12 cellular contexts compared by ENCODE assay signal in genomic region chr9:136266641-136267040, GRCh38. TPM values are rescaled to one million over a fixed set of nuclear protein-coding genes. Genes with fewer than 3 reads are reported as not detected.
DNase-seq lines count a peak whose midpoint lies in the region; ATAC-seq, FAIRE-seq and TF ChIP-seq lines count a peak whose summit lies in the region.
"Not testable (repeated sequence)": the region's sequence is repeated elsewhere in the genome, so short reads cannot be mapped to it uniquely, and the experiment has no call there.
"Had no signal": no experiment of that assay in that cellular context is flagged by ENCODE, and none has a peak within 500 bp of the region (broad histone marks: within the 10 kb centered on the region; RNA-seq: fewer than 3 reads in every experiment).

No MANE protein-coding gene starts in this region.

- H3K4me2 ChIP-seq in H9 (ENCODE audit: insufficient read depth, insufficient read length, low read length) = peak overlapping the region; percentile 44
- peak overlapping the region; percentile 52 for H3K4me2 ChIP-seq in GM12878 (ENCODE audit: control insufficient read depth, insufficient read depth)
- not testable (repeated sequence) for H3K4me2 ChIP-seq in fibroblast of lung (ENCODE audit: extremely low read depth, insufficient read depth, low read length)

- H3K9me3 ChIP-seq in AG04450 (ENCODE audit: control insufficient read depth, insufficient read depth, low read length); H9 (ENCODE audit: control insufficient read depth, low read depth, low read length); Panc1 (ENCODE audit: control insufficient read depth, insufficient read depth, low read depth, low read length); GM12878 (replicated peaks; ENCODE audit: control insufficient read depth, insufficient read depth, low read length); fibroblast of lung (ENCODE audit: control insufficient read depth, insufficient read depth, low read depth, low read length); naive thymus-derived CD4-positive, alpha-beta T cell (ENCODE audit: control insufficient read depth in 2 of 3, low read length in 3 of 3): not testable (repeated sequence)

- H3K79me1 ChIP-seq in H9 (ENCODE audit: insufficient read depth, low read depth, low read length, poor library complexity, severe bottlenecking) = not testable (repeated sequence)

- H2BK120ac ChIP-seq in H9 (ENCODE audit: low read depth, low read length, poor library complexity, severe bottlenecking) = not testable (repeated sequence)

- not testable (repeated sequence) for H2BK15ac ChIP-seq in H9 (ENCODE audit: low read depth, low read length)

- H3K27me3 Mint-ChIP-seq in H9 (ENCODE audit: low read depth) = peaks cover 14% of the 10 kb centered on the region
- H3K27me3 Mint-ChIP-seq in activated CD4-positive, alpha-beta memory T cell treated with anti-CD3 and anti-CD28 coated beads, Interleukin-2, amount 10 ng/mL, durations not matched to agents 7 days and 5 days = peaks cover 11% of the 10 kb centered on the region
- H3K27me3 Mint-ChIP-seq in naive thymus-derived CD4-positive, alpha-beta T cell; stimulated activated naive CD8-positive, alpha-beta T cell treated with anti-CD3 and anti-CD28 coated beads, Interleukin-15, Interleukin-2, amounts not matched to agents 100 ng/mL and 50 ng/mL, for 24 hours: not testable (repeated sequence)

- POLR2A ChIA-PET in AG04450 (lab: Yijun Ruan, JAX) = interaction anchor here (0.6 kb wide), 2 partner anchors 54 to 202 kb away, joined by 3 to 4 read pairs; no protein-coding TSS in a partner anchor
- POLR2A ChIA-PET in Panc1 (lab: Charles Lee) = not testable (repeated sequence)
- POLR2A ChIA-PET in activated CD4-positive, alpha-beta memory T cell treated with anti-CD3 and anti-CD28 coated beads, Interleukin-2, amount 10 ng/mL, durations not matched to agents 7 days and 5 days (lab: Charles Lee) = interaction anchor here (1.1 to 2.2 kb wide), 8 partner anchors 10 to 97 kb away, joined by 3 to 11 read pairs (median 4); partner anchors contain the start of genes DNLZ and QSOX2
- POLR2A ChIA-PET in GM12878 (lab: Charles Lee) = interaction anchor here (0.7 kb wide), 1 partner anchor 23 kb away, joined by 3 read pairs; no protein-coding TSS in a partner anchor
- POLR2A ChIA-PET in naive thymus-derived CD4-positive, alpha-beta T cell (lab: Charles Lee) = interaction anchor here (0.6 to 1.6 kb wide), 5 partner anchors 9 to 96 kb away, joined by 3 to 6 read pairs (median 4); partner anchors contain the start of gene QSOX2

- H3K14ac ChIP-seq in H9 (ENCODE audit: insufficient read depth, low read length) = not testable (repeated sequence)

- not testable (repeated sequence) for H2BK20ac ChIP-seq in H9 (ENCODE audit: low read depth, low read length, poor library complexity, severe bottlenecking)

- BruUV-seq in Panc1 (replicated peaks; lab: Mats Ljungman, UMichigan); GM12878 (replicated peaks; lab: Mats Ljungman, UMichigan): not testable (repeated sequence)

- SMC1A ChIA-PET in GM12878 (lab: Charles Lee; ENCODE audit: uncharacterized antibody, unreplicated experiment) = not testable (repeated sequence)

- H4K20me1 ChIP-seq in H9 (ENCODE audit: control insufficient read depth, insufficient read depth, insufficient read length); GM12878 (ENCODE audit: control insufficient read depth, insufficient read depth); fibroblast of lung (ENCODE audit: control insufficient read depth, extremely low read depth, insufficient read depth, low read length): not testable (repeated sequence)

- H2AFZ ChIP-seq in H9 (ENCODE audit: low read length) = not testable (repeated sequence)
- H2AFZ ChIP-seq in GM12878 (ENCODE audit: control insufficient read depth, low read depth, low read length) (peak overlapping the region; percentile 63), fibroblast of lung (ENCODE audit: low read length) (peak overlapping the region; percentile 74)

- TF ChIP-seq RAD21 in GM12878 (IDR thresholded peaks at IDR 0.05; ENCODE audit: insufficient read depth, low read depth, low read length) = not testable (repeated sequence)

- H3K23ac ChIP-seq in H9 (ENCODE audit: insufficient read length, low read depth, low read length) = not testable (repeated sequence)

- H3K9me3 Mint-ChIP-seq in H9; activated CD4-positive, alpha-beta memory T cell treated with anti-CD3 and anti-CD28 coated beads, Interleukin-2, amount 10 ng/mL, durations not matched to agents 7 days and 5 days; naive thymus-derived CD4-positive, alpha-beta T cell; stimulated activated naive CD8-positive, alpha-beta T cell treated with anti-CD3 and anti-CD28 coated beads, Interleukin-15, Interleukin-2, amounts not matched to agents 100 ng/mL and 50 ng/mL, for 24 hours: not testable (repeated sequence)

- intact Hi-C loops in Panc1 (cut with micrococcal nuclease; ENCODE audit: unreplicated experiment); GM12878 (cut with micrococcal nuclease; ENCODE audit: unreplicated experiment): not testable (repeated sequence)
- intact Hi-C loops in naive thymus-derived CD4-positive, alpha-beta T cell (cut with micrococcal nuclease) = loop anchor here (1.0 to 5.0 kb wide), 6 partner anchors 21 to 305 kb away; partner anchors contain the start of genes QSOX2 (in 2 of the 2), DNLZ (in 1 of the 2), SEC16A (in 1 of the 2) and UBAC1 (in 1 of the 2)

- peak overlapping the region in 1 of 3 experiments; percentile 22; a peak in 1 of 7 replicates for H3K27ac Mint-ChIP-seq in H9
- H3K27ac Mint-ChIP-seq in activated CD4-positive, alpha-beta memory T cell treated with anti-CD3 and anti-CD28 coated beads, Interleukin-2, amount 10 ng/mL, durations not matched to agents 7 days and 5 days = peak overlapping the region; percentile 71
- H3K27ac Mint-ChIP-seq in naive thymus-derived CD4-positive, alpha-beta T cell = peak overlapping the region; percentile 30 to 89 (median 77)
- H3K27ac Mint-ChIP-seq in stimulated activated naive CD8-positive, alpha-beta T cell treated with anti-CD3 and anti-CD28 coated beads, Interleukin-15, Interleukin-2, amounts not matched to agents 100 ng/mL and 50 ng/mL, for 24 hours = peak overlapping the region; percentile 71

- not testable (repeated sequence) for H3K36me3 ChIP-seq in Panc1 (ENCODE audit: control insufficient read depth, insufficient read depth, low read length); GM12878 (ENCODE audit: control insufficient read depth in 2 of 2, insufficient read depth in 2 of 2, low read length in 1 of 2); fibroblast of lung (ENCODE audit: control insufficient read depth, insufficient read depth, low read length); naive thymus-derived CD4-positive, alpha-beta T cell (ENCODE audit: control insufficient read depth in 2 of 3, insufficient read depth in 3 of 3, low read length in 3 of 3)

- not testable (repeated sequence) for ATAC-seq in Panc1; GM12878; naive thymus-derived CD4-positive, alpha-beta T cell

- not testable (repeated sequence) for H3T11ph ChIP-seq in H9 (ENCODE audit: low read length)

- H3K4me1 Mint-ChIP-seq in H9 = peaks cover 14 to 32% of the 10 kb centered on the region in 2 experiments
- H3K4me1 Mint-ChIP-seq in activated CD4-positive, alpha-beta memory T cell treated with anti-CD3 and anti-CD28 coated beads, Interleukin-2, amount 10 ng/mL, durations not matched to agents 7 days and 5 days; stimulated activated naive CD8-positive, alpha-beta T cell treated with anti-CD3 and anti-CD28 coated beads, Interleukin-15, Interleukin-2, amounts not matched to agents 100 ng/mL and 50 ng/mL, for 24 hours (ENCODE audit: low read depth): not testable (repeated sequence)
- peaks cover 0 to 14% (median 3%) of the 10 kb centered on the region in 7 donors for H3K4me1 Mint-ChIP-seq in naive thymus-derived CD4-positive, alpha-beta T cell

- not testable (repeated sequence) for TF ChIP-seq EP300 in GM12878 (IDR thresholded peaks at IDR 0.05; ENCODE audit: borderline replicate concordance in 1 of 2, control insufficient read depth in 1 of 2, low read depth in 2 of 2, low read length in 2 of 2)

- TF ChIP-seq CTCF in AG04450 (IDR thresholded peaks at IDR 0.05; ENCODE audit: low read depth, low read length); H9 (conservative IDR thresholded peaks at IDR 0.05); Panc1 (IDR thresholded peaks at IDR 0.05); GM12878 (IDR thresholded peaks at IDR 0.05 in 2 of 3, conservative IDR thresholded peaks at IDR 0.05 in 1 of 3; ENCODE audit: control insufficient read depth in 2 of 3, extremely low read depth in 1 of 3, insufficient read depth in 1 of 3, low read depth in 3 of 3, low read length in 3 of 3); fibroblast of lung (conservative IDR thresholded peaks at IDR 0.05 in 1 of 2, IDR thresholded peaks at IDR 0.05 in 1 of 2; ENCODE audit: low read depth in 1 of 2, low read length in 2 of 2): not testable (repeated sequence)

- not testable (repeated sequence) for H2AK5ac ChIP-seq in H9 (ENCODE audit: insufficient read length, low read length)

- FAIRE-seq in GM12878 (lab: Jason Lieb, UNC) = not testable (repeated sequence)

- H3K4ac ChIP-seq in H9 (ENCODE audit: low read depth, low read length) = not testable (repeated sequence)

- H3K9ac ChIP-seq in H9 (ENCODE audit: extremely low read depth, insufficient read length, low read length); GM12878 (ENCODE audit: control insufficient read depth, insufficient read depth, low read length); fibroblast of lung (ENCODE audit: insufficient read depth, low read length): not testable (repeated sequence)

- H3K23me2 ChIP-seq in H9 (ENCODE audit: insufficient read length, low read depth, low read length, poor library complexity, severe bottlenecking) = not testable (repeated sequence)

- H4K5ac ChIP-seq in H9 (ENCODE audit: insufficient read length, low read depth, low read length) = not testable (repeated sequence)

- RAD21 ChIA-PET in GM12878 (lab: Charles Lee; ENCODE audit: unreplicated experiment) = interaction anchor here (0.5 to 2.1 kb wide), 5 partner anchors 9 to 1496 kb away, joined by 3 to 7 read pairs (median 3); no protein-coding TSS in a partner anchor

- not testable (repeated sequence) for H3K79me2 ChIP-seq in H9 (ENCODE audit: insufficient read depth, low read length); GM12878 (ENCODE audit: control insufficient read depth, insufficient read depth, low read length); fibroblast of lung (ENCODE audit: control insufficient read depth, insufficient read depth, low read length)

- WGBS in H9 (ENCODE audit: extremely low coverage, insufficient read length, low lambda C conversion rate) = no CpG with 5 or more reads among the region's 18 CpGs
- WGBS in GM12878 (ENCODE audit: insufficient coverage, insufficient replicate concordance, low lambda C conversion rate, missing lambda C conversion rate) = 48% methylated on average over 18 of the region's 18 CpGs

- H3K27ac ChIP-seq in AG04450 (ENCODE audit: low read depth, low read length); H9 (ENCODE audit: insufficient read length, low read depth, low read length); Panc1 (ENCODE audit: low read length); GM12878 (ENCODE audit: control insufficient read depth, insufficient read depth); fibroblast of lung (ENCODE audit: insufficient read depth, low read length): not testable (repeated sequence)
- H3K27ac ChIP-seq in naive thymus-derived CD4-positive, alpha-beta T cell (ENCODE audit: low read depth, low read length) = peak overlapping the region; percentile 9

- not testable (repeated sequence) for H2BK12ac ChIP-seq in H9 (ENCODE audit: insufficient read length, low read depth, low read length)

- H3K4me1 ChIP-seq in H9 (ENCODE audit: insufficient read depth, low read length); Panc1 (ENCODE audit: control insufficient read depth, insufficient read depth, low read length); GM12878 (ENCODE audit: control insufficient read depth, insufficient read depth, low read length); fibroblast of lung (ENCODE audit: control insufficient read depth, extremely low read depth, insufficient read depth, low read length); naive thymus-derived CD4-positive, alpha-beta T cell (ENCODE audit: control insufficient read depth in 2 of 2, insufficient read depth in 2 of 2, low read length in 2 of 2): not testable (repeated sequence)

- not testable (repeated sequence) for H4K8ac ChIP-seq in H9 (replicated peaks; ENCODE audit: insufficient read length, low read depth, low read length)

- peak overlapping the region; percentile 41 to 76 for H3K4me3 Mint-ChIP-seq in H9
- H3K4me3 Mint-ChIP-seq in activated CD4-positive, alpha-beta memory T cell treated with anti-CD3 and anti-CD28 coated beads, Interleukin-2, amount 10 ng/mL, durations not matched to agents 7 days and 5 days = peak overlapping the region; percentile 78
- peak overlapping the region; percentile 70 to 84 (median 79) for H3K4me3 Mint-ChIP-seq in naive thymus-derived CD4-positive, alpha-beta T cell
- H3K4me3 Mint-ChIP-seq in stimulated activated naive CD8-positive, alpha-beta T cell treated with anti-CD3 and anti-CD28 coated beads, Interleukin-15, Interleukin-2, amounts not matched to agents 100 ng/mL and 50 ng/mL, for 24 hours = peak overlapping the region; percentile 74

- not testable (repeated sequence) for TF ChIP-seq POLR2A in GM12878 (IDR thresholded peaks at IDR 0.05; ENCODE audit: low read depth, low read length)

- peaks cover 22% of the 10 kb centered on the region for H3K27me3 ChIP-seq in AG04450 (ENCODE audit: control insufficient read depth, insufficient read depth, low read length)
- H3K27me3 ChIP-seq in H9 (ENCODE audit: insufficient read depth, low read length); Panc1 (ENCODE audit: control insufficient read depth, insufficient read depth, low read length); GM12878 (replicated peaks in 1 of 2; ENCODE audit: control insufficient read depth in 2 of 2, insufficient read depth in 2 of 2, low read length in 1 of 2); fibroblast of lung (ENCODE audit: control insufficient read depth, insufficient read depth, low read length); naive thymus-derived CD4-positive, alpha-beta T cell (ENCODE audit: control insufficient read depth in 2 of 2, insufficient read depth in 2 of 2, low read length in 2 of 2): not testable (repeated sequence)

- H3K18ac ChIP-seq in H9 (ENCODE audit: insufficient read length, low read depth, low read length) = not testable (repeated sequence)

- not testable (repeated sequence) for H3K36me3 Mint-ChIP-seq in H9 (ENCODE audit: insufficient read depth in 1 of 3, low read depth in 3 of 3); activated CD4-positive, alpha-beta memory T cell treated with anti-CD3 and anti-CD28 coated beads, Interleukin-2, amount 10 ng/mL, durations not matched to agents 7 days and 5 days (ENCODE audit: low read depth); naive thymus-derived CD4-positive, alpha-beta T cell; stimulated activated naive CD8-positive, alpha-beta T cell treated with anti-CD3 and anti-CD28 coated beads, Interleukin-15, Interleukin-2, amounts not matched to agents 100 ng/mL and 50 ng/mL, for 24 hours (ENCODE audit: low read depth)

- H4K91ac ChIP-seq in H9 (ENCODE audit: insufficient read length, low read depth, low read length) = not testable (repeated sequence)

- 0 out of 2 replicates have a peak overlapping the region, but pooled peaks have one; percentile 31 for H3K4me3 ChIP-seq in AG04450 (ENCODE audit: low read depth, low read length)
- peak overlapping the region; percentile 21 to 41 for H3K4me3 ChIP-seq in Panc1 (ENCODE audit: low read depth in 2 of 2, low read length in 2 of 2)
- 0 out of 2 replicates have a peak overlapping the region, but pooled peaks have one; percentile 19 for H3K4me3 ChIP-seq in GM12878
- H3K4me3 ChIP-seq in fibroblast of lung (replicated peaks in 1 of 4; ENCODE audit: control extremely low read depth in 1 of 4, insufficient read depth in 1 of 4, low read depth in 3 of 4, low read length in 4 of 4) = peak overlapping the region in 1 of 4 experiments; percentile 21
- peak overlapping the region; percentile 74 for H3K4me3 ChIP-seq in naive thymus-derived CD4-positive, alpha-beta T cell (ENCODE audit: low read length)

- CTCF ChIA-PET in AG04450 (lab: Charles Lee) (interaction anchor here (1.1 kb wide), 1 partner anchor 39 kb away, joined by 6 read pairs; no protein-coding TSS in a partner anchor), GM12878 (lab: Yijun Ruan, JAX) (interaction anchor here (0.7 to 2.7 kb wide), 7 partner anchors 10 to 125 kb away, joined by 3 to 11 read pairs (median 6); no protein-coding TSS in a partner anchor)
- CTCF ChIA-PET in Panc1 (lab: Charles Lee) = not testable (repeated sequence)
- CTCF ChIA-PET in activated CD4-positive, alpha-beta memory T cell treated with anti-CD3 and anti-CD28 coated beads, Interleukin-2, amount 10 ng/mL, durations not matched to agents 7 days and 5 days (lab: Charles Lee) = interaction anchor here (1.2 to 2.1 kb wide), 5 partner anchors 12 to 144 kb away, joined by 3 to 7 read pairs (median 5); no protein-coding TSS in a partner anchor
- CTCF ChIA-PET in naive thymus-derived CD4-positive, alpha-beta T cell (lab: Charles Lee) = interaction anchor here (0.7 to 1.5 kb wide), 2 partner anchors 41 to 43 kb away, joined by 3 read pairs; no protein-coding TSS in a partner anchor

- not testable (repeated sequence) for H3K56ac ChIP-seq in H9 (ENCODE audit: insufficient read length, low read depth, low read length)

- in situ Hi-C loops in Panc1 (cut with HindIII; ENCODE audit: low pct_unique_long_range_greater_than_20kb, low sequenced_read_pairs); GM12878 (cut with MboI): not testable (repeated sequence)

- H2BK5ac ChIP-seq in H9 (ENCODE audit: insufficient read length, low read length) = not testable (repeated sequence)

- not testable (repeated sequence) for DNase-seq in AG04450 (ENCODE audit: low read depth, low spot score); H9; Panc1 (ENCODE audit: low read depth, low spot score); activated CD4-positive, alpha-beta memory T cell treated with anti-CD3 and anti-CD28 coated beads, Interleukin-2, amount 10 ng/mL, durations not matched to agents 7 days and 5 days; GM12878 (ENCODE audit: low read depth, low spot score); fibroblast of lung (ENCODE audit: low read depth in 2 of 2); naive thymus-derived CD4-positive, alpha-beta T cell

RNA-seq across cellular contexts. Expression of gene QSOX2, which starts 21.0 kb away (rescaled TPM):
- polyA plus RNA-seq in AG04450 (2011; rRNA removed) (12.8 and 14.7 TPM in 2 replicates), GM12878 (2011; rRNA removed) (11.4 and 15.4 TPM in 2 replicates), GM12878 (2014; fragmentation: Illumina TruSeq; extraction: Trizol) (7.2 and 9.3 TPM in 2 replicates), GM12878 (2014; fragmentation: Nextera tagmentation; extraction: Ambion mirVana) (1 to 10 TPM in 1 of 2 experiments, under 1 TPM in 1; 0.34 to 1.5 TPM), GM12878 (2014; rRNA removed) (13.1 and 15.1 TPM in 2 replicates), GM12878 (2016; fragmentation: Nextera tagmentation; extraction: Ambion mirVana) (1 to 10 TPM in 1 of 2 experiments, under 1 TPM in 1; 0.45 to 2.1 TPM), fibroblast of lung (13.2 and 14.7 TPM in 2 replicates)
- 8.4 and 9.3 TPM in 2 replicates for polyA minus RNA-seq in AG04450 (2011; rRNA and poly(A)+ RNA removed)
- total RNA-seq in H9 (2021) (25.0 and 25.8 TPM in 2 replicates), Panc1 (2021; ENCODE audit: unreplicated experiment) (40.0 TPM), GM12878 (2014; rRNA removed) (9.0 and 10.1 TPM in 2 replicates), GM12878 (2014; rRNA removed; fragmentation: Illumina TruSeq; extraction: Trizol) (7.1 and 7.8 TPM in 2 replicates), GM12878 (2021) (15.8 and 16.1 TPM in 2 replicates), fibroblast of lung (7.2 and 7.8 TPM in 2 replicates)
- polyA plus RNA-seq in Panc1 (2012; ENCODE audit: insufficient read length) = 36.8 TPM
- total RNA-seq in activated CD4-positive, alpha-beta memory T cell treated with anti-CD3 and anti-CD28 coated beads, Interleukin-2, amount 10 ng/mL, durations not matched to agents 7 days and 5 days = 10 to 100 TPM; 12.4 to 13.4 TPM
- total RNA-seq in GM12878 (2013; cell fraction: nucleolus; rRNA removed) = 31.6 and 38.4 TPM in 2 replicates
- polyA plus RNA-seq in GM12878 (2011; ENCODE audit: low read depth) = 4.2 TPM
- 9.9 and 11.1 TPM in 2 replicates for polyA plus RNA-seq in GM12878 (2011; cell fraction: cytosol; rRNA removed)
- 51.1 and 55.5 TPM in 2 replicates for polyA plus RNA-seq in GM12878 (2011; cell fraction: nucleus; rRNA removed)
- polyA plus RNA-seq in GM12878 (2012) = 8.4 and 10.9 TPM in 2 replicates
- 8.7 and 10.6 TPM in 2 replicates for polyA minus RNA-seq in GM12878 (2011; rRNA and poly(A)+ RNA removed)
- polyA minus RNA-seq in GM12878 (2011; cell fraction: cytosol; rRNA and poly(A)+ RNA removed) = 3.5 and 4.1 TPM in 2 replicates
- polyA minus RNA-seq in GM12878 (2011; cell fraction: nucleus; rRNA and poly(A)+ RNA removed) = 8.6 and 11.9 TPM in 2 replicates
- polyA plus RNA-seq in fibroblast of lung (2012) = 10.5 and 12.1 TPM in 2 replicates
- 4.8 and 9.0 TPM in 2 replicates for polyA minus RNA-seq in fibroblast of lung (ENCODE audit: low replicate concordance)
- 10 to 100 TPM; 11.5 to 15.9 (median 12.0) TPM for total RNA-seq in naive thymus-derived CD4-positive, alpha-beta T cell
- polyA plus RNA-seq in naive thymus-derived CD4-positive, alpha-beta T cell = under 1 TPM; 0.26 to 0.52 TPM

RNA-seq across cellular contexts. Expression of gene CCDC187, which starts 37.3 kb away (rescaled TPM):
- polyA plus RNA-seq in AG04450 (2011; rRNA removed) (not detected in 2 replicates), GM12878 (2011; rRNA removed) (0.01 and 0.04 TPM in 2 replicates), GM12878 (2014; fragmentation: Illumina TruSeq; extraction: Trizol) (not detected in 2 replicates), GM12878 (2014; fragmentation: Nextera tagmentation; extraction: Ambion mirVana) (not detected), GM12878 (2014; rRNA removed) (not detected in 2 replicates), GM12878 (2016; fragmentation: Nextera tagmentation; extraction: Ambion mirVana) (under 1 TPM in 1 of 2 experiments, not detected in 1; 0.04 TPM), fibroblast of lung (under 0.01 TPM in 1 of 2 replicates, not detected in the other)
- not detected in 2 replicates for polyA minus RNA-seq in AG04450 (2011; rRNA and poly(A)+ RNA removed)
- total RNA-seq in H9 (2021) (0.07 and 0.09 TPM in 2 replicates), Panc1 (2021; ENCODE audit: unreplicated experiment) (not detected), GM12878 (2014; rRNA removed) (0.11 and 0.23 TPM in 2 replicates), GM12878 (2014; rRNA removed; fragmentation: Illumina TruSeq; extraction: Trizol) (not detected in 2 replicates), GM12878 (2021) (0.08 TPM in 1 of 2 replicates, not detected in the other), fibroblast of lung (not detected in 2 replicates)
- not detected for polyA plus RNA-seq in Panc1 (2012; ENCODE audit: insufficient read length)
- total RNA-seq in activated CD4-positive, alpha-beta memory T cell treated with anti-CD3 and anti-CD28 coated beads, Interleukin-2, amount 10 ng/mL, durations not matched to agents 7 days and 5 days = not detected
- 0.13 TPM in 1 of 2 replicates, not detected in the other for total RNA-seq in GM12878 (2013; cell fraction: nucleolus; rRNA removed)
- not detected for polyA plus RNA-seq in GM12878 (2011; ENCODE audit: low read depth)
- 0.02 and 0.04 TPM in 2 replicates for polyA plus RNA-seq in GM12878 (2011; cell fraction: cytosol; rRNA removed)
- 0.29 and 0.49 TPM in 2 replicates for polyA plus RNA-seq in GM12878 (2011; cell fraction: nucleus; rRNA removed)
- polyA plus RNA-seq in GM12878 (2012) = 0.01 TPM in 1 of 2 replicates, not detected in the other
- polyA minus RNA-seq in GM12878 (2011; rRNA and poly(A)+ RNA removed) = 0.26 TPM in 1 of 2 replicates, not detected in the other
- polyA minus RNA-seq in GM12878 (2011; cell fraction: cytosol; rRNA and poly(A)+ RNA removed) = not detected in 2 replicates
- polyA minus RNA-seq in GM12878 (2011; cell fraction: nucleus; rRNA and poly(A)+ RNA removed) = 0.24 and 0.38 TPM in 2 replicates
- polyA plus RNA-seq in fibroblast of lung (2012) = not detected in 2 replicates
- polyA minus RNA-seq in fibroblast of lung (ENCODE audit: low replicate concordance) = not detected in 2 replicates
- total RNA-seq in naive thymus-derived CD4-positive, alpha-beta T cell = under 1 TPM in 1 of 5 experiments, not detected in 4; 0.10 TPM
- not detected for polyA plus RNA-seq in naive thymus-derived CD4-positive, alpha-beta T cell
- total RNA-seq: aorta, left cardiac atrium, LHCN-M2, Right ventricle myocardium superior had no signal
- polyA plus RNA-seq: aorta had no signal
